Comparison of ENCODE assay signal across 14 cellular contexts in genomic region chr3:171334465-171334811, GRCh38.
DNase-seq lines count a peak whose midpoint lies in the region; FAIRE-seq and TF ChIP-seq lines count a peak whose summit lies in the region.
"Had no signal": no experiment of that assay in that cellular context is flagged by ENCODE, and none has a peak within 500 bp of the region (broad histone marks: within the 10 kb centered on the region; RNA-seq: fewer than 3 reads in every experiment).

No MANE protein-coding gene starts in this region.

- no peaks in the 10 kb centered on the region for H3K27me3 Mint-ChIP-seq in brain
- H3K27me3 Mint-ChIP-seq: stimulated activated naive CD8-positive, alpha-beta T cell treated with anti-CD3 and anti-CD28 coated beads, Interleukin-15, amount 100 ng/mL, for 72 hours had no signal

- no peak for TF ChIP-seq CTCF in brain (conservative IDR thresholded peaks at IDR 0.05)

- peak overlapping the region in 1 of 2 donors; percentile 35 for H3K4me3 ChIP-seq in stomach smooth muscle (ENCODE audit: low read length in 2 of 2)

- H3K9ac ChIP-seq in stomach smooth muscle (ENCODE audit: low read length in 2 of 2), result no peak overlapping the region
- H3K9ac ChIP-seq: KMS-11 had no signal

- peaks cover 7% of the 10 kb centered on the region for H3K36me3 Mint-ChIP-seq in brain

- peak overlapping the region in 1 of 5 experiments; percentile 3 for H3K4me3 Mint-ChIP-seq in brain
- H3K4me3 Mint-ChIP-seq: stimulated activated naive CD8-positive, alpha-beta T cell treated with anti-CD3 and anti-CD28 coated beads, Interleukin-15, amount 100 ng/mL, for 72 hours had no signal

- peaks cover 14% of the 10 kb centered on the region for H3K4me1 ChIP-seq in stomach smooth muscle (ENCODE audit: control insufficient read depth, insufficient read depth, low read length)

- H3K9me3 Mint-ChIP-seq in brain, result peaks cover 0 to 3% (median 0%) of the 10 kb centered on the region in 5 experiments
- H3K9me3 Mint-ChIP-seq: stimulated activated naive CD8-positive, alpha-beta T cell treated with anti-CD3 and anti-CD28 coated beads, Interleukin-15, amount 100 ng/mL, for 72 hours had no signal

- DNase-seq in DMS79 treated with DMSO at 0.1 percent for 48 hours (lab: John Stamatoyannopoulos, UW) (peak; percentile 24), DMS79 (lab: John Stamatoyannopoulos, UW) (no peak), left kidney (ENCODE audit: low read depth, low spot score) (peak; percentile 57), frontal cortex (ENCODE audit: low spot score in 2 of 2) (no peak), NCI-H1417 (lab: John Stamatoyannopoulos, UW) (no peak)
- DNase-seq in stimulated activated CD4-positive, alpha-beta T cell treated with anti-CD3 and anti-CD28 coated beads, Interleukin-1b, Interleukin-23, amount 100 ng/mL, for 48 hours, result no peak
- DNase-seq: 8988T; NCI-H345; SHP77 treated with DMSO at 0.1 percent for 48 hours; stimulated activated naive CD8-positive, alpha-beta T cell treated with anti-CD3 and anti-CD28 coated beads, Interleukin-15, amount 100 ng/mL, for 72 hours had no signal

- no peak for FAIRE-seq in frontal cortex (lab: Jason Lieb, UNC)
- FAIRE-seq: D721Med had no signal

- H3K36me3 ChIP-seq in stomach smooth muscle (ENCODE audit: control insufficient read depth in 2 of 2, insufficient read depth in 2 of 2, low read length in 2 of 2), result no peaks in the 10 kb centered on the region

- no peaks in the 10 kb centered on the region for H3K9me3 ChIP-seq in stomach smooth muscle (ENCODE audit: control insufficient read depth in 2 of 2, low read length in 2 of 2)

- H3K27ac ChIP-seq in stomach smooth muscle (ENCODE audit: low read length), result peak overlapping the region; percentile 46
- H3K27ac ChIP-seq: KMS-11 had no signal

- peaks cover 47% of the 10 kb centered on the region for H3K4me1 Mint-ChIP-seq in brain

- H3K27me3 ChIP-seq in stomach smooth muscle (ENCODE audit: control insufficient read depth in 1 of 2, insufficient read depth in 2 of 2, low read length in 2 of 2), result no peaks in the 10 kb centered on the region

- peak overlapping the region in 4 of 5 experiments; percentile 53 to 85 (median 78) for H3K27ac Mint-ChIP-seq in brain

Comparison
In these comparisons a context has a peak if more than half of its experiments do, and no peak if none do; other contexts are left out.
1. DNase-seq: peak in DMS79 treated with DMSO at 0.1 percent for 48 hours (single experiment) and left kidney (single experiment); none in DMS79 (single experiment), stimulated activated CD4-positive, alpha-beta T cell treated with anti-CD3 and anti-CD28 coated beads, Interleukin-1b, Interleukin-23, amount 100 ng/mL, for 48 hours (single experiment), frontal cortex (0 of 2) and NCI-H1417 (0 of 3).